ENCODE assay signal across 1 cellular context in the genomic region with DNA sequence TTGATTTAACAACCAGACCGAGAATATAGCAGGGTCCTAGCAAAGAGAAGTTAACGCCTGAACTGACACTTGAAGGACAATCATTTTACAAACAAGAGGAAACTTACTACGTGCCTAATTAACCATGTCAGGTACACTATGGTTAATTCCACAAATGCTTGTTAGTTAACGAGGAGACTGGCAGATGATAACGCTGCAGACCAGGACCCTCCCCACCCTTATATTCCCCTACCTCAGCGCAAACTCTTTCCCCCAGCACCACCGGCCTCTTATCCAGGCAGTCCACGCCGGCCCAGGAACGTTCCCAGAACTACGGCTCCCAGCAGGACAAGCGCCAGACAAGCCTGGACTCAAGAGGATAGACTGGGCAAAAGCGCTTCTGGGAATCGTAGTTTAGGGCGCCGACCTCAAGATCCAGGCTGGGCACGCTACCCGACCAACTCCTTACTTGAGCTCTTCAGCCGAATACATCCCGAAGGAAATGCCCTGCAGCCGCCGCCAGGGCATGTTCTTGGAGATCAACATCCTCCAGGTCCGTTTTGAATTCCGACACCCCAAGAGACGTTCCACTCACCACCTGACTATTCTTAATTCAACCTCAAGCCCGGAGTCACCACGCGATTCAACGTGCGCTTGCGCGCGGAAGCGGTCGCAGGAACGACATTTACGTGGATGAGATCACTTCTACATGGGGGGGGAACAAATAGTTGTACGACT.
A peak's percentile ranks its signal among the peaks of the same experiment; 100 is the strongest.
TF ChIP-seq lines count a peak whose summit lies in the region.

TSS of gene POLR1A (minus strand) at position 635 of the 717 bp plus-strand sequence. CDS start at position 525, 110 bp downstream.

TF ChIP-seq in K562, 482 proteins besides CTCF, POLR2A, EP300 and RAD21 (continued from another document and continues in another):
- TF ChIP-seq AFF4 (CRISPR knock-in tag; IDR thresholded peaks at IDR 0.05) (no peak; the same call in 1 of the 2 replicates), GTF2F1 (IDR thresholded peaks at IDR 0.05; ENCODE audit: low read depth, low read length) (no peak), XRCC4 (IDR thresholded peaks at IDR 0.05; ENCODE audit: extremely low read depth, insufficient read depth, insufficient read length) (no peak), CCNT2 (IDR thresholded peaks at IDR 0.05; ENCODE audit: borderline replicate concordance, extremely low read depth, insufficient read length, low read depth, low read length) (no peak), ZNF639 (CRISPR knock-in tag; conservative IDR thresholded peaks at IDR 0.05 in 1 of 2, IDR thresholded peaks at IDR 0.05 in 1 of 2) (peak in 1 of 2 experiments; percentile 39; a peak in 1 of 4 replicates), ZNF280B (CRISPR knock-in tag; IDR thresholded peaks at IDR 0.05) (no peak), GTF2E2 (tag; IDR thresholded peaks at IDR 0.05) (no peak), SRF (CRISPR knock-in tag; IDR thresholded peaks at IDR 0.05) (no peak), OTX1 (CRISPR knock-in tag; IDR thresholded peaks at IDR 0.05) (no peak), TBL1XR1 (IDR thresholded peaks at IDR 0.05; ENCODE audit: low read length in 2 of 2) (no peak), FOSL1 (tag; conservative IDR thresholded peaks at IDR 0.05) (peak; percentile 27; the same call in 1 of the 2 replicates), KDM5B (IDR thresholded peaks at IDR 0.05; ENCODE audit: insufficient replicate concordance, low read depth, low read length) (no peak), ZFX (CRISPR knock-in tag; IDR thresholded peaks at IDR 0.05) (peak; percentile 74), GABPB1 (CRISPR knock-in tag; IDR thresholded peaks at IDR 0.05) (peak; percentile 56; the same call in 1 of the 2 replicates), DPF2 (IDR thresholded peaks at IDR 0.05) (no peak), ZNF512 (tag; IDR thresholded peaks at IDR 0.05) (no peak), ESRRB (CRISPR knock-in tag; IDR thresholded peaks at IDR 0.05; ENCODE audit: borderline replicate concordance) (no peak), GATAD2B (IDR thresholded peaks at IDR 0.05; ENCODE audit: borderline replicate concordance) (no peak), ELF4 (CRISPR knock-in tag; IDR thresholded peaks at IDR 0.05) (no peak), ERF (CRISPR knock-in tag; IDR thresholded peaks at IDR 0.05) (0 out of 2 replicates have a peak, but pooled peaks have one; percentile 36), RBBP5 (IDR thresholded peaks at IDR 0.05; ENCODE audit: borderline replicate concordance, insufficient read depth, low read length, poor library complexity, severe bottlenecking) (peak; percentile 32), NCOA4 (IDR thresholded peaks at IDR 0.05; ENCODE audit: partially characterized antibody) (no peak), HNRNPLL (IDR thresholded peaks at IDR 0.05; ENCODE audit: low read depth, low read length, poor library complexity, severe bottlenecking) (peak; percentile 100), FUS (optimal IDR thresholded peaks at IDR 0.05; ENCODE audit: low read depth, low read length) (no peak)
- TF ChIP-seq, protein P1, sequence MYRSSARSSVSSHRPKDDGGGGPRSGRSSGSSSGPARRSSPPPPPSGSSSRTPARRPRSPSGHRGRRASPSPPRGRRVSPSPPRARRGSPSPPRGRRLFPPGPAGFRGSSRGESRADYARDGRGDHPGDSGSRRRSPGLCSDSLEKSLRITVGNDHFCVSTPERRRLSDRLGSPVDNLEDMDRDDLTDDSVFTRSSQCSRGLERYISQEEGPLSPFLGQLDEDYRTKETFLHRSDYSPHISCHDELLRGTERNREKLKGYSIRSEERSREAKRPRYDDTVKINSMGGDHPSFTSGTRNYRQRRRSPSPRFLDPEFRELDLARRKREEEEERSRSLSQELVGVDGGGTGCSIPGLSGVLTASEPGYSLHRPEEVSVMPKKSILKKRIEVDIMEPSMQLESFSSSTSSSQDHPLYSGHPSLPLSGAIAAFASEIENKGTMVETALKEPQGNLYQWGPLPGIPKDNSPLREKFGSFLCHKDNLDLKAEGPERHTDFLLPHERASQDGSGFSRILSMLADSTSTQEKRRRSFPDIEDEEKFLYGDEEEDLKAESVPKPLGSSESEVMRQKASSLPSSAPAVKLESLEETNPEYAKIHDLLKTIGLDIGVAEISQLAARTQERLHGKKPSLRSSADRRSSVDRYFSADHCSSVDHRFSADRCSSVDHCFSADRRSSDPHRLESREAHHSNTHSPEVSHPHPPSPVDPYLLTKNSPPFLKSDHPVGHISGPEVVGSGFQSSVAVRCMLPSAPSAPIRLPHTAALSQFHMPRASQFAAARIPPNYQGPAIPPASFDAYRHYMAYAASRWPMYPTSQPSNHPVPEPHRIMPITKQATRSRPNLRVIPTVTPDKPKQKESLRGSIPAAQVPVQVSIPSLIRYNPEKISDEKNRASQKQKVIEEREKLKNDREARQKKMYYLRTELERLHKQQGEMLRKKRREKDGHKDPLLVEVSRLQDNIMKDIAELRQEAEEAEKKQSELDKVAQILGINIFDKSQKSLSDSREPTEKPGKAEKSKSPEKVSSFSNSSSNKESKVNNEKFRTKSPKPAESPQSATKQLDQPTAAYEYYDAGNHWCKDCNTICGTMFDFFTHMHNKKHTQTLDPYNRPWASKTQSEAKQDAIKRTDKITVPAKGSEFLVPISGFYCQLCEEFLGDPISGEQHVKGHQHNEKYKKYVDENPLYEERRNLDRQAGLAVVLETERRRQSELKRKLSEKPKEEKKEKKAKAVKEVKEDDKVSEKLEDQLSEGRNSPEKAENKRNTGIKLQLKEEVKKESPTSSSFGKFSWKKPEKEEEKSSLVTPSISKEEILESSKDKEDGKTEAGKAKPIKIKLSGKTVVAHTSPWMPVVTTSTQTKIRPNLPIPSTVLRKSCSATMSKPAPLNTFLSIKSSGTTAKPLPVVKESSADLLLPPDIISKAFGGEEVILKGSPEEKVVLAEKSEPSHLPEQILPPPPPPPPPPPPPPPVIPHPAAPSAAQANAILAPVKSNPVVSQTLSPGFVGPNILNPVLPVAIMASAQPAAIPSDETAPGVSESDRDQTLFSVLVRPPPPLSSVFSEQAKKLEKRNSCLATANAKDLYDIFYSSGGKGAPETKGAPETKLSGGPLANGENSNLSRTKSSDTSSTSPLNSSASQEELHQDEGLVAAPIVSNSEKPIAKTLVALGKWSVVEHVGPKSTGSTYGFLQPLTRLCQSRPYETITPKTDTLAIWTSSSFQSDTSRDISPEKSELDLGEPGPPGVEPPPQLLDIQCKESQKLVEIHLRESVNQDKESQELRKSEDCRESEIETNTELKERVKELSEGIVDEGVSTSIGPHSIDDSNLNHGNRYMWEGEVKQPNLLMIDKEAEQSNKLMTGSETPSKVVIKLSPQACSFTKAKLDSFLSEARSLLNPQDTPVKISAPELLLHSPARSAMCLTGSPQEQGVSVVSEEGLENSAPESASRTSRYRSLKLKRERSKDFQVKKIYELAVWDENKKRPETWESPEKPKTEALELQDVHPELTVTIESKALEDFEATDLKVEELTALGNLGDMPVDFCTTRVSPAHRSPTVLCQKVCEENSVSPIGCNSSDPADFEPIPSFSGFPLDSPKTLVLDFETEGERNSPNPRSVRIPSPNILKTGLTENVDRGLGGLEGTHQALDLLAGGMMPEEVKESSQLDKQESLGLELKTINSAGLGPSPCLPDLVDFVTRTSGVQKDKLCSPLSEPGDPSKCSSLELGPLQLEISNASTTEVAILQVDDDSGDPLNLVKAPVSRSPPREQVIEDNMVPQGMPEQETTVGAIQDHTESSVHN (IDR thresholded peaks at IDR 0.05; ENCODE audit: borderline replicate concordance in 1 of 2, low read depth in 1 of 2): no peak
- TF ChIP-seq, protein P2, sequence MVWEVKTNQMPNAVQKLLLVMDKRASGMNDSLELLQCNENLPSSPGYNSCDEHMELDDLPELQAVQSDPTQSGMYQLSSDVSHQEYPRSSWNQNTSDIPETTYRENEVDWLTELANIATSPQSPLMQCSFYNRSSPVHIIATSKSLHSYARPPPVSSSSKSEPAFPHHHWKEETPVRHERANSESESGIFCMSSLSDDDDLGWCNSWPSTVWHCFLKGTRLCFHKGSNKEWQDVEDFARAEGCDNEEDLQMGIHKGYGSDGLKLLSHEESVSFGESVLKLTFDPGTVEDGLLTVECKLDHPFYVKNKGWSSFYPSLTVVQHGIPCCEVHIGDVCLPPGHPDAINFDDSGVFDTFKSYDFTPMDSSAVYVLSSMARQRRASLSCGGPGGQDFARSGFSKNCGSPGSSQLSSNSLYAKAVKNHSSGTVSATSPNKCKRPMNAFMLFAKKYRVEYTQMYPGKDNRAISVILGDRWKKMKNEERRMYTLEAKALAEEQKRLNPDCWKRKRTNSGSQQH (CRISPR knock-in tag; IDR thresholded peaks at IDR 0.05): no peak
- TF ChIP-seq, protein P3, sequence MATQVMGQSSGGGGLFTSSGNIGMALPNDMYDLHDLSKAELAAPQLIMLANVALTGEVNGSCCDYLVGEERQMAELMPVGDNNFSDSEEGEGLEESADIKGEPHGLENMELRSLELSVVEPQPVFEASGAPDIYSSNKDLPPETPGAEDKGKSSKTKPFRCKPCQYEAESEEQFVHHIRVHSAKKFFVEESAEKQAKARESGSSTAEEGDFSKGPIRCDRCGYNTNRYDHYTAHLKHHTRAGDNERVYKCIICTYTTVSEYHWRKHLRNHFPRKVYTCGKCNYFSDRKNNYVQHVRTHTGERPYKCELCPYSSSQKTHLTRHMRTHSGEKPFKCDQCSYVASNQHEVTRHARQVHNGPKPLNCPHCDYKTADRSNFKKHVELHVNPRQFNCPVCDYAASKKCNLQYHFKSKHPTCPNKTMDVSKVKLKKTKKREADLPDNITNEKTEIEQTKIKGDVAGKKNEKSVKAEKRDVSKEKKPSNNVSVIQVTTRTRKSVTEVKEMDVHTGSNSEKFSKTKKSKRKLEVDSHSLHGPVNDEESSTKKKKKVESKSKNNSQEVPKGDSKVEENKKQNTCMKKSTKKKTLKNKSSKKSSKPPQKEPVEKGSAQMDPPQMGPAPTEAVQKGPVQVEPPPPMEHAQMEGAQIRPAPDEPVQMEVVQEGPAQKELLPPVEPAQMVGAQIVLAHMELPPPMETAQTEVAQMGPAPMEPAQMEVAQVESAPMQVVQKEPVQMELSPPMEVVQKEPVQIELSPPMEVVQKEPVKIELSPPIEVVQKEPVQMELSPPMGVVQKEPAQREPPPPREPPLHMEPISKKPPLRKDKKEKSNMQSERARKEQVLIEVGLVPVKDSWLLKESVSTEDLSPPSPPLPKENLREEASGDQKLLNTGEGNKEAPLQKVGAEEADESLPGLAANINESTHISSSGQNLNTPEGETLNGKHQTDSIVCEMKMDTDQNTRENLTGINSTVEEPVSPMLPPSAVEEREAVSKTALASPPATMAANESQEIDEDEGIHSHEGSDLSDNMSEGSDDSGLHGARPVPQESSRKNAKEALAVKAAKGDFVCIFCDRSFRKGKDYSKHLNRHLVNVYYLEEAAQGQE (CRISPR knock-in tag; IDR thresholded peaks at IDR 0.05; ENCODE audit: low read depth): 0 out of 2 replicates have a peak, but pooled peaks have one; percentile 18
